Comparison of ENCODE assay signal across 1 cellular context in the genomic region with DNA sequence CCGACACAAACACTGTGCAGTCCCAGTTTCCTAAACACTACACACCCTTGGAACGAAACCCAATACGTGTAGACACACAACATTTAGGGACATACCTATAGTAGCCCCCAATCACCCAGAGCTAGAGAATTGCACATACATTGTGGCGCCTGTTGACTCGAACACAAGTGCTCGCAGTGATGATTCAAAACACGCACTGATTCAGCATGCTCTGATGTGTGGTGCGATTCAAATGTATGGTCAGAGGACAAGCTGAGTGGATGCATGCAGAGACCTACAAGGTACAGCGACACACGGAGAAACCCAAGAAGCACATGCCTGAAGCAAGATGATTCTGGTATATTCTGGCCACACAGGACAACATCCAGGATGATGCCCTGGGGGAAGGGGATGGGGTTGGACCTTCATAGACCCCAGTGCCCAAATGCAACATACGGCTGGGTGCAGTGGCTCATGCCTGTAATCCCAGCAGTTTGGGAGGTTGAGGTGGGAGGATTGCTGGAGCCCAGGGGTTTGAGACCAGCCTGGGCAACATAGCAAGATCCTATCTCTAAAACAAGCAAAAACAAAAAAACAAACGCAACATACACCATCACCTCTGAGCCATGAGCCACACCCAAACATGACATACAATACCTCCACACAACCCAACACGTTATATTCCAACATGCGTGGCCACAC.
TF ChIP-seq lines count a peak whose summit lies in the region.

No MANE protein-coding gene starts in this region.

TF ChIP-seq in HCT116, 20 proteins besides CTCF, POLR2A, EP300 and RAD21:
- TF ChIP-seq ATF3 (IDR thresholded peaks at IDR 0.05), result no peak
TF ChIP-seq in HCT116: peak in this region for 0.
